ENCODE assay signal across 8 cellular contexts in the genomic region with DNA sequence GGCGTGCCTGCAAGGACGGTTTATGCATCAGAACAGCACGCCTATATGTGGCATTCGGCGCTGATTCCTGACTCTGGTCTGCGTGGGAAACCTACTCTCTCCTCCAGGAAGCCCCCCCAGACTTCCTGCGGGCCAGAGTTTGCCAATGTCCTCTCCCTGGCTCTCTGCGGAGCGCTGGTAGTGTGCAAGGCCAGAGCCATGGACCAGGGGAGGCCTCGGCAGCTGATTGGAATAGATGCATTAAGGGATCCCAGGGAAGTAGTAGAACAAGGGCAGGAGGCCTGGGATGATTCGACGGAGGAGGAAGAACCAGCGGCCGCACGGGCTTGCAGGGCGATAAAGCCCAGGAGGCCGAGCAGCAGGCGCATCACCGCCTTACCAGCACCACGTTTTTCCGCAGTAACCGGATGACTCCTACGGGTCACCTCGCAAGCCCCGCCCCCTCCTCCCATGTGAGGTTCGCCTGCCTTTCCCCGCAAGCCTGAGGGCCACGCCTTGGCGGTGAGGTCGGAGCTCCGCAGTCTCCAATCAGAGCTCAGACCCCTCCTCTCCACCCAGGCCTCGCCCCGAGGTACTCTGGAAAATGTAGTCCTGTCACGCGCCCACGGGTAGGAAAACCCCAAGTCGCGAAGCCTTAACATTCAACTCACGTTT.
DNase-seq lines count a peak whose midpoint lies in the region.

No MANE protein-coding gene starts in this region.

- H3K9ac ChIP-seq in ES-I3 (ENCODE audit: low read depth, low read length) (peak overlapping the region; percentile 53), SK-N-MC (ENCODE audit: insufficient read length) (no peak overlapping the region), iPS-18a (ENCODE audit: low read length) (peak overlapping the region; percentile 28)

- H3K27me3 ChIP-seq in iPS-18a (ENCODE audit: control insufficient read depth, insufficient read depth, low read length) = peaks cover 21% of the 10 kb centered on the region

- H3K4me1 ChIP-seq in ES-I3 (ENCODE audit: insufficient read depth, low read length) = peaks cover 11% of the 10 kb centered on the region
- peaks cover 22% of the 10 kb centered on the region for H3K4me1 ChIP-seq in iPS-18a (ENCODE audit: control insufficient read depth, low read depth, low read length)

- H3K9me3 ChIP-seq in ES-I3 (ENCODE audit: control insufficient read depth, insufficient read depth, low read length) = no peaks in the 10 kb centered on the region
- no peaks in the 10 kb centered on the region for H3K9me3 ChIP-seq in SK-N-MC (ENCODE audit: low read depth, low read length)
- no peaks in the 10 kb centered on the region for H3K9me3 ChIP-seq in iPS-18a (ENCODE audit: control insufficient read depth, low read depth, low read length)

- no peak for DNase-seq in SK-N-MC (ENCODE audit: low read depth, low spot score)
- DNase-seq in amniotic epithelial cell (ENCODE audit: low read depth) = peak; percentile 71
- peak; percentile 70 to 87 for DNase-seq in stimulated activated CD4-positive, alpha-beta T cell treated with anti-CD3 and anti-CD28 coated beads, Interleukin-2, amount 100 ng/mL, for 24 hours
- no peak for DNase-seq in NCI-H1105 treated with DMSO at 0.1 percent for 48 hours (lab: John Stamatoyannopoulos, UW)
- no peak for DNase-seq in NAMALWA (ENCODE audit: low spot score)
- DNase-seq in SKM-1 (lab: John Stamatoyannopoulos, UW; ENCODE audit: unreplicated experiment) = no peak

- H3K4me3 ChIP-seq in SK-N-MC = no peak overlapping the region
- peak overlapping the region; percentile 46 for H3K4me3 ChIP-seq in iPS-18a (ENCODE audit: low read length)

- H3K36me3 ChIP-seq in ES-I3 (ENCODE audit: insufficient read depth, low read length) (no peaks in the 10 kb centered on the region), SK-N-MC (ENCODE audit: insufficient read depth, low read length) (no peaks in the 10 kb centered on the region), iPS-18a (ENCODE audit: control insufficient read depth, low read depth, low read length) (no peaks in the 10 kb centered on the region)

- H3K27ac ChIP-seq in SK-N-MC (peak overlapping the region; percentile 67; the same call in 1 of the 2 replicates), iPS-18a (ENCODE audit: low read length) (no peak overlapping the region)

Comparison
In these comparisons a context has a peak if more than half of its experiments do, and no peak if none do; other contexts are left out.
1. DNase-seq: peak in amniotic epithelial cell (single experiment) and stimulated activated CD4-positive, alpha-beta T cell treated with anti-CD3 and anti-CD28 coated beads, Interleukin-2, amount 100 ng/mL, for 24 hours (2 of 2); none in SK-N-MC (single experiment), NCI-H1105 treated with DMSO at 0.1 percent for 48 hours (single experiment), NAMALWA (single experiment) and SKM-1 (single experiment).